ENCODE assay signal across 8 cellular contexts in the genomic region with DNA sequence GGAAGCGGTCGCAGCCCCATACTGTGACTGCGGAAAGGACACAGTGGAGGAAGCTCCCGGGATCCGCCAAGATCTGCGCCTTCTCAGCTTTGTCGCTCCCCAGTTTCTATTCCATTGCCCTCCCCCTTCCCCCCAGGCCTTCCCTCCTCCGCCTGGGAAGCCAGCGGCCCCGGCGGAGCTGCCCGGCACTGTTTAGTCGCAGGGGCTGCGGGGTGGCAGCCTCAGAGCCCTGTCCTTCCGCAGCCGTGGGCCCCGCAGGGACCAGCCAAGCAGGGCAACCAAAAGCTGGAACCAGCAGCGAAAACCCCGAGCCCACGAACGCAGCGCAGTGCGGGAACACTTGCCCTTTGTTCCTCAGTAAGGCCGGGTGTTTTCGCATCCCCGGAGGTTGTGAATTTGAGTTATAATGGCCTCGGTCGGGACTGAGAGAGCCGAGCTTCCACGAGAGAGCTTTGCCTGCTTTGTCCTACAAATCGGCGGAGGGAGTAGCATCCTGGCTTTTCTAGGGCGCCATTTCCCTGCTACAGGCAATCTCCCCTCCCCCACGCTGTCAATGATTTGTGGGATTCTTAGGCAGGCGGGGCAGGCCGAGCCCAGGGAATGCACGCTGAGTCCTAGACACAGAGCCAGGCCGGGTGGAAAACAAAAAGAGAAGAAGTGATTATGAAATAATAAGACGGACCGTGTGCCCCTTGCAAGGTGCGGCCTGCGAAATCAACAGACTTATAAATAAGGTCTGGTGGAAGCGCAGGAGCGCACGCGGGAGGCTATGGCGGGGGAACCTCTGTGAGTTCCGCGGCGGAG. TPM values are rescaled to one million over a fixed set of nuclear protein-coding genes. Genes with fewer than 3 reads are reported as not detected.
DNase-seq lines count a peak whose midpoint lies in the region; ATAC-seq and TF ChIP-seq lines count a peak whose summit lies in the region.

No MANE protein-coding gene starts in this region.

- peak; percentile 91 for ATAC-seq in body of pancreas
- no peak for ATAC-seq in GM21367 (IDR thresholded peaks at IDR 0.05; ENCODE audit: unreplicated experiment)
- no peak for ATAC-seq in HG03159 (IDR thresholded peaks at IDR 0.05; ENCODE audit: unreplicated experiment)

- peak; percentile 60 to 83 (median 80) for TF ChIP-seq POLR2A in body of pancreas (IDR thresholded peaks at IDR 0.05)

- 1 to 2% methylated on average over 18 to 50 of the region's 50 CpGs for WGBS in body of pancreas, 2 donors

- H3K36me3 ChIP-seq in body of pancreas (replicated peaks in 1 of 2; ENCODE audit: insufficient read depth in 1 of 2, low read depth in 2 of 2) = no peaks in the 10 kb centered on the region
- no peaks in the 10 kb centered on the region for H3K36me3 ChIP-seq in iPS-18a (ENCODE audit: control insufficient read depth, low read depth, low read length)

- in situ Hi-C loops in G401 (cut with HindIII; ENCODE audit: low sequenced_read_pairs) = no loop called here

- H3K9me3 ChIP-seq in body of pancreas (no peaks in the 10 kb centered on the region), iPS-18a (ENCODE audit: control insufficient read depth, low read depth, low read length) (no peaks in the 10 kb centered on the region)

- intact Hi-C loops in body of pancreas (cut with DNase I) = no loop called here

- H3K4me1 ChIP-seq in body of pancreas (peaks cover 54% of the 10 kb centered on the region), iPS-18a (ENCODE audit: control insufficient read depth, low read depth, low read length) (peaks cover 21% of the 10 kb centered on the region)

- DNase-seq in G401 (ENCODE audit: low spot score) (peak; percentile 94), NCI-H2171 treated with DMSO at 0.1 percent for 48 hours (lab: John Stamatoyannopoulos, UW) (peak; percentile 94), body of pancreas (peak; percentile 93 to 94 (median 94)), retina (peak; percentile 96), CD1c-positive myeloid dendritic cell (ENCODE audit: extremely low spot score) (no peak)

- TF ChIP-seq CTCF in body of pancreas (IDR thresholded peaks at IDR 0.05) = no peak

- H3K27me3 ChIP-seq in body of pancreas (peaks cover 0 to 12% of the 10 kb centered on the region in 2 donors), iPS-18a (ENCODE audit: control insufficient read depth, insufficient read depth, low read length) (peaks cover 38% of the 10 kb centered on the region)

- peak overlapping the region; percentile 93 for H3K9ac ChIP-seq in iPS-18a (ENCODE audit: low read length)

- peak overlapping the region; percentile 52 for H3K4me3 ChIP-seq in body of pancreas
- H3K4me3 ChIP-seq in iPS-18a (ENCODE audit: low read length) = peak overlapping the region; percentile 97

- peak overlapping the region; percentile 82 to 88 (median 86) for H3K27ac ChIP-seq in body of pancreas
- peak overlapping the region; percentile 80 for H3K27ac ChIP-seq in iPS-18a (ENCODE audit: low read length)

RNA-seq across cellular contexts. Expression of gene TUBB2B, which starts 4.0 kb away (rescaled TPM):
- 31.6 and 39.2 TPM in 2 replicates for total RNA-seq in G401 (2014; rRNA removed; shearing (Covaris generic))
- 10 to 100 TPM in 1 of 2 donors, 1 to 10 TPM in 1; 1.3 to 10.6 TPM for total RNA-seq in body of pancreas

RNA-seq across cellular contexts. Expression of gene PSMG4, which starts 27.3 kb away (rescaled TPM):
- total RNA-seq in G401 (2014; rRNA removed; shearing (Covaris generic)) = 26.6 and 54.5 TPM in 2 replicates
- total RNA-seq in body of pancreas = 10 to 100 TPM; 10.9 to 11.2 TPM
